Comparison of ENCODE assay signal across 9 cellular contexts in the genomic region with DNA sequence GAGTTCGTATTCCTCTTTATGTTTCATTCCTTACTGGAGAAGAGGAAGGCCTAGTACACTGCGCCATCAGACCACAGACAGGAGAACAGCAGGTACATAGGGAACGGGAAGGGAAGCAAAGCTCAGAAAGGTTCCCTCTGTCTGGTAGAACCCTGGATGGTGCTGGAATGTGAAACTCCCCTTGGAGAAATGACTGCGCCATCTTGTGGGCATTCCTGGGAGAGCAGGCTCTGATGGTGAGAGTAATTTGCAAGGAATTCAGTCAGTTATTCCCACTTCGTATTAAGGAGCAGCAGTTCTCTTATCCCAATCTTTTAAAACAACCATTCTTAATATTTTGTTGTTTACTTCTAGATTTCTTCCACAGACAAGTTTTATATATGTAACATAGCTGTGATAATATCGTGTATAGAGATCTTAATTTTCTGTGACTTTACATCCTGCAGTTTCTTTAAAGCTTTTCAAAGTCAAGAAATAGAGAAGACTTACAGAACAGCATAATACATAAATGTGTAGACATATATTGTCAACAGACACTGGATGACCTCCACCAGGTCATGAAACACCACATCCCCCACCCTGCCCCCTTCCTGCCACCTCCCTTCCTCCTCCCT.
A peak's percentile ranks its signal among the peaks of the same experiment; 100 is the strongest.
DNase-seq lines count a peak whose midpoint lies in the region; ATAC-seq and TF ChIP-seq lines count a peak whose summit lies in the region.
"Had no signal": no experiment of that assay in that cellular context is flagged by ENCODE, and none has a peak within 500 bp of the region (broad histone marks: within the 10 kb centered on the region; RNA-seq: fewer than 3 reads in every experiment).

No MANE protein-coding gene starts in this region.

- peaks cover 14% of the 10 kb centered on the region for H3K27me3 Mint-ChIP-seq in activated naive CD8-positive, alpha-beta T cell treated with anti-CD3 and anti-CD28 coated beads, Interleukin-2, amount 10 ng/mL, durations not matched to agents 7 days and 5 days

- H3K4me1 ChIP-seq in cardiac muscle cell (ENCODE audit: low read depth): no peaks in the 10 kb centered on the region

- H3K36me3 Mint-ChIP-seq in activated naive CD8-positive, alpha-beta T cell treated with anti-CD3 and anti-CD28 coated beads, Interleukin-2, amount 10 ng/mL, durations not matched to agents 7 days and 5 days: no peaks in the 10 kb centered on the region
- H3K36me3 Mint-ChIP-seq: activated naive CD8-positive, alpha-beta T cell had no signal

- H3K9me3 ChIP-seq in SK-N-MC (ENCODE audit: low read depth, low read length): no peaks in the 10 kb centered on the region
- no peaks in the 10 kb centered on the region for H3K9me3 ChIP-seq in cardiac muscle cell (ENCODE audit: low read depth)

- POLR2A ChIA-PET in activated naive CD8-positive, alpha-beta T cell treated with anti-CD3 and anti-CD28 coated beads, Interleukin-2, amount 10 ng/mL, durations not matched to agents 7 days and 5 days (lab: Charles Lee): no interaction called here

- H3K9me3 Mint-ChIP-seq in activated naive CD8-positive, alpha-beta T cell treated with anti-CD3 and anti-CD28 coated beads, Interleukin-2, amount 10 ng/mL, durations not matched to agents 7 days and 5 days: no peaks in the 10 kb centered on the region

- no peak overlapping the region for H3K4me3 Mint-ChIP-seq in activated naive CD8-positive, alpha-beta T cell treated with anti-CD3 and anti-CD28 coated beads, Interleukin-2, amount 10 ng/mL, durations not matched to agents 7 days and 5 days
- H3K4me3 Mint-ChIP-seq: activated naive CD8-positive, alpha-beta T cell had no signal

- H3K27ac ChIP-seq in SK-N-MC (no peak overlapping the region), cardiac muscle cell (no peak overlapping the region)

- H3K9ac ChIP-seq in SK-N-MC (ENCODE audit: insufficient read length): no peak overlapping the region

- ATAC-seq in activated naive CD8-positive, alpha-beta T cell treated with anti-CD3 and anti-CD28 coated beads, Interleukin-2, amount 10 ng/mL, durations not matched to agents 7 days and 5 days (ENCODE audit: low read depth): no peak
- ATAC-seq in HG02938 (IDR thresholded peaks at IDR 0.05; ENCODE audit: unreplicated experiment) (no peak), HG02763 (IDR thresholded peaks at IDR 0.05; ENCODE audit: unreplicated experiment) (no peak)

- DNase-seq in DMS79 treated with DMSO at 0.1 percent for 48 hours (lab: John Stamatoyannopoulos, UW) (peak; percentile 45), LoVo (ENCODE audit: low spot score) (peak; percentile 48), SK-N-MC (ENCODE audit: low read depth, low spot score) (peak; percentile 47), cardiac muscle cell (ENCODE audit: low read depth in 1 of 2, low spot score in 1 of 2) (peak; percentile 83 to 84), pulmonary artery endothelial cell (ENCODE audit: low read depth, low spot score) (peak; percentile 22)
- DNase-seq in activated naive CD8-positive, alpha-beta T cell treated with anti-CD3 and anti-CD28 coated beads, Interleukin-2, amount 10 ng/mL, durations not matched to agents 7 days and 5 days: peak; percentile 53

- no peak overlapping the region for H3K27ac Mint-ChIP-seq in activated naive CD8-positive, alpha-beta T cell treated with anti-CD3 and anti-CD28 coated beads, Interleukin-2, amount 10 ng/mL, durations not matched to agents 7 days and 5 days
- H3K27ac Mint-ChIP-seq: activated naive CD8-positive, alpha-beta T cell had no signal

- H3K4me1 Mint-ChIP-seq in activated naive CD8-positive, alpha-beta T cell treated with anti-CD3 and anti-CD28 coated beads, Interleukin-2, amount 10 ng/mL, durations not matched to agents 7 days and 5 days: peaks cover 3% of the 10 kb centered on the region

- H3K27me3 ChIP-seq in cardiac muscle cell: no peaks in the 10 kb centered on the region

- peak; percentile 93 for TF ChIP-seq CTCF in cardiac muscle cell (IDR thresholded peaks at IDR 0.05; ENCODE audit: low read depth, low read length)

- H3K36me3 ChIP-seq in SK-N-MC (ENCODE audit: insufficient read depth, low read length) (no peaks in the 10 kb centered on the region), cardiac muscle cell (no peaks in the 10 kb centered on the region)

- H3K4me3 ChIP-seq in SK-N-MC (no peak overlapping the region), cardiac muscle cell (no peak overlapping the region)

Comparison
In these comparisons a context has a peak if more than half of its experiments do, and no peak if none do; other contexts are left out.
1. DNase-seq: peak in every context shown above with its lines; median percentile 84 in cardiac muscle cell; 53 in activated naive CD8-positive, alpha-beta T cell treated with anti-CD3 and anti-CD28 coated beads, Interleukin-2, amount 10 ng/mL, durations not matched to agents 7 days and 5 days; 48 in LoVo; 47 in SK-N-MC; 45 in DMS79 treated with DMSO at 0.1 percent for 48 hours; 22 in pulmonary artery endothelial cell.